8 cellular contexts compared by ENCODE assay signal in the genomic region with DNA sequence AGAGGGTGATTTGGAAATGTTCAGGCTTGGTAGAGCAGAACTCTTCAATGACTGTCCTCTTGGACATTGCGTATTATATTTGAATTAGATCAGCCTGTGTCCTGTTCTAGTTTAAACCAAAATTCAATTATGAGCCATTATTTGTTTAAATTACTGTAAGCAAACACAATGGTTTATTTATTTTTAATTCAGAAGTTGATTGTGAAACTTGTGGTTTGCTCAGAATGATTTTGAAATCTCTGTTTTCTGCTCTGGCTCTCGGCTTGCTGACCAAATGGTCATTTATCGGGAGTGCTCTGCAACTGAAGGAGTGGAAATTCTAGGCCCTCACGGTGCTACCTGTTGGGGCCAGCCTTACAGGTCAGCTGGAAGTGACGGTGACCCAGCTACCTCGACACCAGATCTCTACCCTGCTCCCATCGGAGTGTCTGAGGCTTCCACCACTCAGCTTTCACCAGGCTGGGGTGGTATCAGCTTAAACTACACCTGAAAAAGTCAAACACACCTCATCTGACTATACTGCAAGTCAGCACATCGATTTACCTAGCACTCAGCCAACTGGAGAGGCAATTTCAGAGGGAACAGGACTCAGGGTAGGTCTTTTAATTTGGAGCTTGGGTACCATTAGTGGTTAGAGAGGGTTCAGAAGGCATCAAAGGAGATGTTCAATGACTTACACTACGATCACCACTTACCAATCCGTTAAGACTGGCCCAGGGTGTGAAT. TPM values are rescaled to one million over a fixed set of nuclear protein-coding genes. Genes with fewer than 3 reads are reported as not detected.
DNase-seq lines count a peak whose midpoint lies in the region; ATAC-seq lines count a peak whose summit lies in the region.

No MANE protein-coding gene starts in this region.

- DNase-seq in CD8-positive, alpha-beta memory T cell = peak in 1 of 5 donors; percentile 5
- no peak for DNase-seq in activated CD4-positive, alpha-beta memory T cell treated with anti-CD3 and anti-CD28 coated beads, Interleukin-2, amount 10 ng/mL, durations not matched to agents 7 days and 5 days
- DNase-seq in foreskin melanocyte (peak; percentile 40), sciatic nerve (ENCODE audit: low spot score) (no peak), ACHN (no peak), NCI-H1694 (lab: John Stamatoyannopoulos, UW) (no peak)

- peak overlapping the region; percentile 84 for H3K4me3 ChIP-seq in CD8-positive, alpha-beta memory T cell (ENCODE audit: low read length)

- H3K27me3 ChIP-seq in CD8-positive, alpha-beta memory T cell (ENCODE audit: insufficient read depth, low read length, poor library complexity, severe bottlenecking) = no peaks in the 10 kb centered on the region

- H3K27me3 Mint-ChIP-seq in CD8-positive, alpha-beta memory T cell = peaks cover 3 to 11% of the 10 kb centered on the region in 2 donors
- H3K27me3 Mint-ChIP-seq in activated CD4-positive, alpha-beta memory T cell treated with anti-CD3 and anti-CD28 coated beads, Interleukin-2, amount 10 ng/mL, durations not matched to agents 7 days and 5 days = no peaks in the 10 kb centered on the region

- POLR2A ChIA-PET in CD8-positive, alpha-beta memory T cell (lab: Charles Lee) = interaction anchor here (0.6 to 3.1 kb wide), 3 partner anchors 57 to 1476 kb away, joined by 3 to 49 read pairs (median 32); partner anchors contain the start of gene NR4A2
- POLR2A ChIA-PET in activated CD4-positive, alpha-beta memory T cell treated with anti-CD3 and anti-CD28 coated beads, Interleukin-2, amount 10 ng/mL, durations not matched to agents 7 days and 5 days (lab: Charles Lee) = interaction anchor here (0.6 to 3.3 kb wide), 8 partner anchors 14 to 177 kb away, joined by 3 to 88 read pairs (median 4); partner anchors contain the start of genes GPD2 and NR4A2

- CTCF ChIA-PET in CD8-positive, alpha-beta memory T cell (lab: Charles Lee) = interaction anchor here (0.8 to 2.5 kb wide), 6 partner anchors 14 to 190 kb away, joined by 3 to 27 read pairs (median 10); partner anchors contain the start of gene GPD2
- CTCF ChIA-PET in activated CD4-positive, alpha-beta memory T cell treated with anti-CD3 and anti-CD28 coated beads, Interleukin-2, amount 10 ng/mL, durations not matched to agents 7 days and 5 days (lab: Charles Lee) = interaction anchor here (0.8 to 1.8 kb wide), 4 partner anchors 59 to 191 kb away, joined by 3 to 21 read pairs (median 7); no protein-coding TSS in a partner anchor

- H3K4me1 ChIP-seq in CD8-positive, alpha-beta memory T cell (ENCODE audit: insufficient read depth, low read length) = peaks cover 6% of the 10 kb centered on the region

- ATAC-seq in HG03354 (IDR thresholded peaks at IDR 0.05; ENCODE audit: poor library complexity, severe bottlenecking, unreplicated experiment) (peak; percentile 0), sciatic nerve (peak; percentile 25), HG03196 (IDR thresholded peaks at IDR 0.05; ENCODE audit: unreplicated experiment) (no peak)

- H3K36me3 ChIP-seq in CD8-positive, alpha-beta memory T cell (ENCODE audit: insufficient read depth, low read length) = no peaks in the 10 kb centered on the region

- in situ Hi-C loops in ACHN (cut with HindIII; ENCODE audit: low pct_ligation_motif_present, low pct_unique_long_range_greater_than_20kb, low sequenced_read_pairs) = no loop called here

- H3K9me3 ChIP-seq in CD8-positive, alpha-beta memory T cell (ENCODE audit: low read length) = no peaks in the 10 kb centered on the region

- H3K4me3 Mint-ChIP-seq in CD8-positive, alpha-beta memory T cell = peak overlapping the region; percentile 85 to 99 (median 93)
- H3K4me3 Mint-ChIP-seq in activated CD4-positive, alpha-beta memory T cell treated with anti-CD3 and anti-CD28 coated beads, Interleukin-2, amount 10 ng/mL, durations not matched to agents 7 days and 5 days = peak overlapping the region; percentile 73

- peaks cover 0 to 5% (median 3%) of the 10 kb centered on the region in 5 donors for H3K9me3 Mint-ChIP-seq in CD8-positive, alpha-beta memory T cell
- no peaks in the 10 kb centered on the region for H3K9me3 Mint-ChIP-seq in activated CD4-positive, alpha-beta memory T cell treated with anti-CD3 and anti-CD28 coated beads, Interleukin-2, amount 10 ng/mL, durations not matched to agents 7 days and 5 days

- peaks cover 0 to 13% (median 0%) of the 10 kb centered on the region in 3 donors for H3K36me3 Mint-ChIP-seq in CD8-positive, alpha-beta memory T cell
- H3K36me3 Mint-ChIP-seq in activated CD4-positive, alpha-beta memory T cell treated with anti-CD3 and anti-CD28 coated beads, Interleukin-2, amount 10 ng/mL, durations not matched to agents 7 days and 5 days (ENCODE audit: low read depth) = no peaks in the 10 kb centered on the region

- peak overlapping the region; percentile 14 to 99 (median 96) for H3K27ac Mint-ChIP-seq in CD8-positive, alpha-beta memory T cell
- peak overlapping the region; percentile 90 for H3K27ac Mint-ChIP-seq in activated CD4-positive, alpha-beta memory T cell treated with anti-CD3 and anti-CD28 coated beads, Interleukin-2, amount 10 ng/mL, durations not matched to agents 7 days and 5 days

- peak overlapping the region; percentile 89 for H3K27ac ChIP-seq in CD8-positive, alpha-beta memory T cell (ENCODE audit: low read depth, low read length)

- peaks cover 19 to 31% (median 31%) of the 10 kb centered on the region in 3 donors for H3K4me1 Mint-ChIP-seq in CD8-positive, alpha-beta memory T cell
- peaks cover 30% of the 10 kb centered on the region for H3K4me1 Mint-ChIP-seq in activated CD4-positive, alpha-beta memory T cell treated with anti-CD3 and anti-CD28 coated beads, Interleukin-2, amount 10 ng/mL, durations not matched to agents 7 days and 5 days

- intact Hi-C loops in sciatic nerve (cut with DNase I) = no loop called here

RNA-seq across cellular contexts. Expression of gene GPD2, which starts 36.8 kb away (rescaled TPM):
- total RNA-seq in CD8-positive, alpha-beta memory T cell = 10 to 100 TPM; 38.9 to 44.3 TPM
- 10.1 TPM for polyA plus RNA-seq in CD8-positive, alpha-beta memory T cell
- total RNA-seq in activated CD4-positive, alpha-beta memory T cell treated with anti-CD3 and anti-CD28 coated beads, Interleukin-2, amount 10 ng/mL, durations not matched to agents 7 days and 5 days = 10 to 100 TPM; 20.5 to 27.3 TPM
- total RNA-seq in sciatic nerve = 56.4 TPM
